ENCODE assay signal across 21 cellular contexts in the genomic region with DNA sequence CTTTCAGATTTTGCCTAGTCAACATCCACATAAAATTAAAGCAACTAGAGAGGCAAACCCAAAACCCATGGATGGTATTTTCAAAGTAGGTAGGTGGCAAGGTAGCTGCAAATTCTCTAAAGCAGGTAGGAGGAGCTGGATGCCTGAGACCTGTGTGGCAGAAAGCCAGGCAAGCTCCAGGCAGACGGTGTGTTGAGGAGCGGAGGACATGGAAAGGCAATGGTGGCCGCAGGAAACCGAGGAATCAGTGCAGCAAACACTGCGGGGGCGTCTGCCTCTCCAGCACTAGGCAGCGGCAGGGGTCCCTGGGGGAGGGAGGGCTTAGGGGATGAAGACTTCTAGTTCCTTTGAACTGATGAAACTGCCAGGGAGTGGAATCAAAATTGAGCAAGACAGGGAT.
DNase-seq lines count a peak whose midpoint lies in the region; ATAC-seq and TF ChIP-seq lines count a peak whose summit lies in the region.
"Had no signal": no experiment of that assay in that cellular context is flagged by ENCODE, and none has a peak within 500 bp of the region (broad histone marks: within the 10 kb centered on the region; RNA-seq: fewer than 3 reads in every experiment).

No MANE protein-coding gene starts in this region.

- no peak overlapping the region for H3K4me3 Mint-ChIP-seq in activated naive CD8-positive, alpha-beta T cell treated with anti-CD3 and anti-CD28 coated beads for 36 hours
- no peak overlapping the region for H3K4me3 Mint-ChIP-seq in activated naive CD8-positive, alpha-beta T cell treated with anti-CD3 and anti-CD28 coated beads, Interleukin-2, amount 50 U/mL, for 24 hours
- H3K4me3 Mint-ChIP-seq in brain (no peak overlapping the region), nephron progenitor cell (no peak overlapping the region)
- H3K4me3 Mint-ChIP-seq: natural killer cell treated with Interleukin-12 subunit alpha and Interleukin-12 subunit beta and Interleukin-15 and Interleukin-18, amount 100 ng/mL, for 72 hours had no signal

- no peaks in the 10 kb centered on the region for H3K4me1 ChIP-seq in upper lobe of left lung
- H3K4me1 ChIP-seq: Peyer's patch, testis had no signal

- no peak for ATAC-seq in activated naive CD8-positive, alpha-beta T cell treated with anti-CD3 and anti-CD28 coated beads, Interleukin-2, amount 50 U/mL, for 24 hours
- ATAC-seq in GM18511 (IDR thresholded peaks at IDR 0.05; ENCODE audit: unreplicated experiment) (no peak), upper lobe of left lung (ENCODE audit: low FRiP score in 2 of 2) (no peak)
- ATAC-seq: mucosa of descending colon; natural killer cell treated with Interleukin-12 subunit alpha and Interleukin-12 subunit beta and Interleukin-15 and Interleukin-18, amount 100 ng/mL, for 72 hours had no signal

- peaks cover 7% of the 10 kb centered on the region for H3K4me1 Mint-ChIP-seq in activated naive CD8-positive, alpha-beta T cell treated with anti-CD3 and anti-CD28 coated beads for 36 hours
- H3K4me1 Mint-ChIP-seq in activated naive CD8-positive, alpha-beta T cell treated with anti-CD3 and anti-CD28 coated beads, Interleukin-2, amount 50 U/mL, for 24 hours, result peaks cover 5% of the 10 kb centered on the region
- no peaks in the 10 kb centered on the region for H3K4me1 Mint-ChIP-seq in brain
- no peaks in the 10 kb centered on the region for H3K4me1 Mint-ChIP-seq in nephron progenitor cell

- no peaks in the 10 kb centered on the region for H3K27me3 ChIP-seq in upper lobe of left lung
- H3K27me3 ChIP-seq: brain microvascular endothelial cell, dorsolateral prefrontal cortex, hepatocyte, Peyer's patch, testis had no signal

- H3K27ac Mint-ChIP-seq in activated naive CD8-positive, alpha-beta T cell treated with anti-CD3 and anti-CD28 coated beads for 36 hours, result peak overlapping the region; percentile 47
- no peak overlapping the region for H3K27ac Mint-ChIP-seq in activated naive CD8-positive, alpha-beta T cell treated with anti-CD3 and anti-CD28 coated beads, Interleukin-2, amount 50 U/mL, for 24 hours
- H3K27ac Mint-ChIP-seq in brain, result peak overlapping the region in 3 of 5 experiments; percentile 17 to 30 (median 19)
- H3K27ac Mint-ChIP-seq in nephron progenitor cell, result peak overlapping the region; percentile 46
- H3K27ac Mint-ChIP-seq: natural killer cell treated with Interleukin-12 subunit alpha and Interleukin-12 subunit beta and Interleukin-15 and Interleukin-18, amount 100 ng/mL, for 72 hours had no signal

- DNase-seq in activated naive CD8-positive, alpha-beta T cell treated with anti-CD3 and anti-CD28 coated beads for 36 hours, result no peak
- no peak for DNase-seq in activated naive CD8-positive, alpha-beta T cell treated with anti-CD3 and anti-CD28 coated beads, Interleukin-2, amount 50 U/mL, for 24 hours
- DNase-seq in nephron progenitor cell (no peak), GDM1 (lab: John Stamatoyannopoulos, UW) (no peak), upper lobe of left lung (no peak)
- DNase-seq: activated effector memory CD4-positive, alpha-beta T cell treated with anti-CD3 and anti-CD28 coated beads, Interleukin-2, amount 50 U/mL, for 16 hours; brain microvascular endothelial cell; dorsolateral prefrontal cortex; mucosa of descending colon; NCI-H1694; Peyer's patch; retina; SHP77 treated with DMSO at 0.1 percent for 48 hours; stimulated activated naive CD4-positive, alpha-beta T cell treated with Interleukin-2 at 50 U/mL for 16 hours; testis had no signal

- H3K9me3 Mint-ChIP-seq in activated naive CD8-positive, alpha-beta T cell treated with anti-CD3 and anti-CD28 coated beads for 36 hours, result peaks cover 17% of the 10 kb centered on the region
- H3K9me3 Mint-ChIP-seq in activated naive CD8-positive, alpha-beta T cell treated with anti-CD3 and anti-CD28 coated beads, Interleukin-2, amount 50 U/mL, for 24 hours, result peaks cover 12% of the 10 kb centered on the region
- peaks cover 19 to 33% (median 23%) of the 10 kb centered on the region in 5 experiments for H3K9me3 Mint-ChIP-seq in brain
- H3K9me3 Mint-ChIP-seq in nephron progenitor cell, result peaks cover 51% of the 10 kb centered on the region

- TF ChIP-seq CTCF in brain (conservative IDR thresholded peaks at IDR 0.05) (no peak), nephron progenitor cell (IDR thresholded peaks at IDR 0.05) (no peak), upper lobe of left lung (IDR thresholded peaks at IDR 0.05) (no peak)

- H3K36me3 Mint-ChIP-seq in activated naive CD8-positive, alpha-beta T cell treated with anti-CD3 and anti-CD28 coated beads for 36 hours, result peaks cover 66% of the 10 kb centered on the region
- H3K36me3 Mint-ChIP-seq in activated naive CD8-positive, alpha-beta T cell treated with anti-CD3 and anti-CD28 coated beads, Interleukin-2, amount 50 U/mL, for 24 hours (ENCODE audit: low read depth), result peaks cover 61% of the 10 kb centered on the region
- H3K36me3 Mint-ChIP-seq in brain (peaks cover 96% of the 10 kb centered on the region), nephron progenitor cell (ENCODE audit: low read depth) (peaks cover 97% of the 10 kb centered on the region)

- H3K36me3 ChIP-seq in upper lobe of left lung, result peaks cover 5 to 78% (median 44%) of the 10 kb centered on the region in 4 donors

- no peak for TF ChIP-seq POLR2A in upper lobe of left lung (IDR thresholded peaks at IDR 0.05)

- 85 to 92% methylated on average over 7 of the region's 7 CpGs for WGBS in upper lobe of left lung, 2 donors

- no peak overlapping the region for H3K27ac ChIP-seq in upper lobe of left lung
- H3K27ac ChIP-seq: brain microvascular endothelial cell, dorsolateral prefrontal cortex, hepatocyte, Peyer's patch, skin epidermis, testis had no signal

- no peaks in the 10 kb centered on the region for H3K27me3 Mint-ChIP-seq in activated naive CD8-positive, alpha-beta T cell treated with anti-CD3 and anti-CD28 coated beads for 36 hours
- H3K27me3 Mint-ChIP-seq in activated naive CD8-positive, alpha-beta T cell treated with anti-CD3 and anti-CD28 coated beads, Interleukin-2, amount 50 U/mL, for 24 hours, result no peaks in the 10 kb centered on the region
- H3K27me3 Mint-ChIP-seq in brain, result no peaks in the 10 kb centered on the region
- peaks cover 3% of the 10 kb centered on the region for H3K27me3 Mint-ChIP-seq in nephron progenitor cell (ENCODE audit: low read depth, poor library complexity)
- H3K27me3 Mint-ChIP-seq: natural killer cell treated with Interleukin-12 subunit alpha and Interleukin-12 subunit beta and Interleukin-15 and Interleukin-18, amount 100 ng/mL, for 72 hours had no signal

- H3K9me3 ChIP-seq in upper lobe of left lung, result no peaks in the 10 kb centered on the region
- H3K9me3 ChIP-seq: testis had no signal

- no peak overlapping the region for H3K4me3 ChIP-seq in upper lobe of left lung
- H3K4me3 ChIP-seq: dorsolateral prefrontal cortex, hepatocyte, lung, mucosa of descending colon, Peyer's patch, skin epidermis, testis had no signal

- TF ChIP-seq EP300 in upper lobe of left lung (IDR thresholded peaks at IDR 0.05), result no peak
